ENCODE assay signal across 33 cellular contexts in genomic region chr12:23005387-23005786, GRCh38.
"Had no signal": no experiment of that assay in that cellular context is flagged by ENCODE, and none has a peak within 500 bp of the region (broad histone marks: within the 10 kb centered on the region; RNA-seq: fewer than 3 reads in every experiment).

No MANE protein-coding gene starts in this region.

- H3K9me3 ChIP-seq: adrenal gland, body of pancreas, breast epithelium had no signal

- H3K36me3 ChIP-seq: adrenal gland, brain microvascular endothelial cell, breast epithelium had no signal

- H3K4me1 ChIP-seq: adrenal gland, body of pancreas, breast epithelium had no signal

- H3K4me3 ChIP-seq: adrenal gland, body of pancreas, breast epithelium had no signal

- FAIRE-seq: astrocyte, TTC549 had no signal

- DNase-seq: activated B cell treated with CpG ODN at 0.5 μM for 24 hours; activated CD4-positive, alpha-beta memory T cell treated with anti-CD3 and anti-CD28 coated beads for 36 hours; activated CD4-positive, alpha-beta T cell treated with anti-CD3 and anti-CD28 coated beads for 4 hours; activated CD4-positive, alpha-beta T cell treated with anti-CD3 and anti-CD28 coated beads, Interleukin-2, amount 10 ng/mL, durations not matched to agents 24 days and 14 days; activated CD4-positive, alpha-beta T cell treated with anti-CD3 and anti-CD28 coated beads, Interleukin-2, amount 50 U/mL, for 1 hour; activated CD4-positive, alpha-beta T cell treated with anti-CD3 and anti-CD28 coated beads, Interleukin-2, amount 50 U/mL, for 4 hours; activated CD4-positive, CD25-positive, alpha-beta regulatory T cell treated with anti-CD3 and anti-CD28 coated beads, Interleukin-2, amount 50 U/mL, for 72 hours; activated CD8-positive, alpha-beta memory T cell treated with anti-CD3 and anti-CD28 coated beads, Interleukin-2, amount 50 U/mL, for 4 hours; activated CD8-positive, alpha-beta T cell treated with anti-CD3 and anti-CD28 coated beads for 36 hours; activated effector memory CD4-positive, alpha-beta T cell treated with anti-CD3 and anti-CD28 coated beads, Interleukin-2, amount 50 U/mL, for 16 hours; activated gamma-delta T cell treated with Interleukin-2 at 50 U/mL for 16 hours; activated naive CD4-positive, alpha-beta T cell; activated naive CD4-positive, alpha-beta T cell treated with anti-CD3 and anti-CD28 coated beads for 36 hours; activated naive CD4-positive, alpha-beta T cell treated with anti-CD3 and anti-CD28 coated beads, Interleukin-2, amount 50 U/mL, for 16 hours; activated naive CD8-positive, alpha-beta T cell treated with anti-CD3 and anti-CD28 coated beads for 36 hours; activated T-cell treated with anti-CD3 and anti-CD28 coated beads for 4 hours; activated T-cell treated with anti-CD3 and anti-CD28 coated beads, Interleukin-2, amount 50 U/mL, for 1 hour; activated T-cell treated with anti-CD3 and anti-CD28 coated beads, Interleukin-2, amount 50 U/mL, for 4 hours; activated T-cell treated with anti-CD3 and anti-CD28 coated beads, Interleukin-2, amount 50 U/mL, for 72 hours; adrenal gland; amniotic stem cell; aorta; body of pancreas; brain microvascular endothelial cell; central memory CD4-positive, alpha-beta T cell; T-helper 2 cell; T-helper 9 cell had no signal

- H3K27ac ChIP-seq: adrenal gland, body of pancreas, brain microvascular endothelial cell, breast epithelium, VCaP had no signal

- ATAC-seq: activated CD8-positive, alpha-beta T cell treated with anti-CD3 and anti-CD28 coated beads for 36 hours; activated naive CD4-positive, alpha-beta T cell treated with anti-CD3 and anti-CD28 coated beads, Interleukin-2, amount 50 U/mL, for 72 hours; activated T-cell treated with anti-CD3 and anti-CD28 coated beads, Interleukin-2, amount 50 U/mL, for 4 hours; activated T-cell treated with anti-CD3 and anti-CD28 coated beads, Interleukin-2, amount 50 U/mL, for 72 hours; activated T-helper 17 cell treated with anti-CD3 and anti-CD28 coated beads, Interleukin-2, amount 50 U/mL, for 72 hours; body of pancreas had no signal

- H3K27me3 ChIP-seq: adrenal gland, body of pancreas, brain microvascular endothelial cell, breast epithelium had no signal
